2 cellular contexts compared by ENCODE assay signal in the genomic region with DNA sequence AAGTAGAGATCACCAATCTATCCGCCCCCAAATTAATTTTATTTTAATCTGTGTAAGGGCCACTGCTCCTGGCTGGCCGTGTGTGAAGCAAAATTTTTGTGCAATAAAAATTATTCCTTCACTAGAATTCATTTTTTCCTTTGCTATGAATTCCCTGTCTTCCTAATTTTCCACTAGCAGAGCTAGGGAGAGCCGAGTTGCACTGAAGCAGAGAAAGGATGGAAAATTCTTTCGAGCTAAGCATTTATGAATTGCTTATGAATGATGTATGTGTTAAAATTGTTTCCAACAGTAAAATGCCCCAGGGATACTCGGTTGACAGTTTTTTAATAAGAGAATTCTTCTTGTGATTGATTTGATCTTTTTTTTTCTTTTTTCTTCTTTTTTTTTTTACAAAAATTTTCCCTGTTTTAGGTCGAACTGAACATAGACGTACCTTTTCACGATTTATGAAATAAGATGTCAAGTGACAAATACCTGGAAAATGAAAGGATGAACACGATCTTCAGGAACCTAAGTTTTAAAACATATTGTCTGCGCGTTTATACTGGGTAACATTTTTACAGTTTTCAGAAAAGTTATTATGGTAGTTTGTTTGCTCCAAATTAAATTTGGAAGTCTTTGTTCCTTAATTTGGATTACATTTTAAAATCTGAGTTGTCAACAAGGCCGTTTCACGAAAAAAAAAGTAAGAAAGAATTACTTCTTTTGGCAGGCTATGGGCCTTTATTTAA.
TF ChIP-seq lines count a peak whose summit lies in the region.

No MANE protein-coding gene starts in this region.

TF ChIP-seq in SK-N-SH, 30 proteins besides CTCF, POLR2A, EP300 and RAD21 (continued from another document):
- TF ChIP-seq, protein P1, sequence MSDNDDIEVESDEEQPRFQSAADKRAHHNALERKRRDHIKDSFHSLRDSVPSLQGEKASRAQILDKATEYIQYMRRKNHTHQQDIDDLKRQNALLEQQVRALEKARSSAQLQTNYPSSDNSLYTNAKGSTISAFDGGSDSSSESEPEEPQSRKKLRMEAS (IDR thresholded peaks at IDR 0.05; ENCODE audit: low read depth) = no peak
- TF ChIP-seq TCF12 (IDR thresholded peaks at IDR 0.05) (no peak), POLR2AphosphoS5 (IDR thresholded peaks at IDR 0.05; ENCODE audit: low read depth, low read length) (no peak), FOSL2 (IDR thresholded peaks at IDR 0.05; ENCODE audit: borderline replicate concordance, low read depth) (no peak), RCOR1 (IDR thresholded peaks at IDR 0.05; ENCODE audit: low read length) (no peak), FOXM1 (IDR thresholded peaks at IDR 0.05; ENCODE audit: low read depth) (no peak), SMC3 (IDR thresholded peaks at IDR 0.05; ENCODE audit: low read depth, low read length) (no peak), MXI1 (IDR thresholded peaks at IDR 0.05; ENCODE audit: low read depth, low read length) (no peak), TEAD4 (IDR thresholded peaks at IDR 0.05; ENCODE audit: borderline replicate concordance, insufficient read depth) (no peak)
- TF ChIP-seq, protein P2, sequence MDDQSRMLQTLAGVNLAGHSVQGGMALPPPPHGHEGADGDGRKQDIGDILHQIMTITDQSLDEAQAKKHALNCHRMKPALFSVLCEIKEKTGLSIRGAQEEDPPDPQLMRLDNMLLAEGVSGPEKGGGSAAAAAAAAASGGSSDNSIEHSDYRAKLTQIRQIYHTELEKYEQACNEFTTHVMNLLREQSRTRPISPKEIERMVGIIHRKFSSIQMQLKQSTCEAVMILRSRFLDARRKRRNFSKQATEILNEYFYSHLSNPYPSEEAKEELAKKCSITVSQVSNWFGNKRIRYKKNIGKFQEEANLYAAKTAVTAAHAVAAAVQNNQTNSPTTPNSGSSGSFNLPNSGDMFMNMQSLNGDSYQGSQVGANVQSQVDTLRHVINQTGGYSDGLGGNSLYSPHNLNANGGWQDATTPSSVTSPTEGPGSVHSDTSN (IDR thresholded peaks at IDR 0.05) = no peak

TF ChIP-seq in SK-N-SH treated with all-trans-retinoic acid at 6 μM for 48 hours, 23 proteins besides CTCF, POLR2A, EP300 and RAD21 (continued from another document):
- TF ChIP-seq ISL1 (CRISPR knock-in tag; IDR thresholded peaks at IDR 0.05) = no peak
- no peak for TF ChIP-seq OSR1 (CRISPR knock-in tag; IDR thresholded peaks at IDR 0.05)
